ENCODE assay signal across 1 cellular context in the genomic region with DNA sequence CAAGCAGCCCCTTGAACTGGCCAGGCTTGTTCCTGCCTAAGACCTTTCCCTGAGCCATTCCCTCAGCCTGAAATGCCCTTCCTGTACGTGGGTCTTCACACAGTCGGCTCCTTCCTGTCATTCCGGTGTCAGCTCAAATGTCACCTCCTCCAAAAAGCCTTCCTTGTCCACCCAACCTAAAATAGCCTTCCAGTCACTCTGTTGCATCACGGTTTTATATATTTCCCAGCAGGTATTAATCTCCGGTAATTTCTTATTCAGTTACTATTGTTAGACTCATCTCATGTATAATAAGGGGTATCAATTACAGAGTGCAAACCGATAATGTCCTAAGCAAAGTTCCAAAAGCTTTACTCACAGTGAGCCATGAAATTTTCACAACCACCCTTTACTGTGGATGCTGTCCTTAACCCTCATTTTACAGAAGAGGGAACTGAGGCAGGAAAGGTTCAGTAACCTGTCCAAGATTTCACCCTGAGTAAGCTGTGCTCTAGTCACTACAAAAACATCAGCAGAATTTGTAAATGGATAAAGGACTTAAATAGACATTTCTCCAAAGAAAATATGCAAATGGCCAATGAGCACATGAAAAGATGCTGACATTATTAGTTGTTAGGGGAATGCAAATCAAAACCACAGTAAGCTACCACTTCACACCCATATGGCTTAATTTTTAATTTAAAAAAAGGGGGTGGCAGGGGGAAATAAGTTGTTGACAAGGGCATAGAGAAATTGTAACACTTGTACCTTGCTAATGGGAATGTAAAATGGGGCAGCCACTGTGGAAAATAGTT.
TF ChIP-seq lines count a peak whose summit lies in the region.

No MANE protein-coding gene starts in this region.

TF ChIP-seq in SK-N-SH treated with all-trans-retinoic acid at 6 μM for 48 hours, 23 proteins besides CTCF, POLR2A, EP300 and RAD21 (continued from another document):
- TF ChIP-seq, protein P1, sequence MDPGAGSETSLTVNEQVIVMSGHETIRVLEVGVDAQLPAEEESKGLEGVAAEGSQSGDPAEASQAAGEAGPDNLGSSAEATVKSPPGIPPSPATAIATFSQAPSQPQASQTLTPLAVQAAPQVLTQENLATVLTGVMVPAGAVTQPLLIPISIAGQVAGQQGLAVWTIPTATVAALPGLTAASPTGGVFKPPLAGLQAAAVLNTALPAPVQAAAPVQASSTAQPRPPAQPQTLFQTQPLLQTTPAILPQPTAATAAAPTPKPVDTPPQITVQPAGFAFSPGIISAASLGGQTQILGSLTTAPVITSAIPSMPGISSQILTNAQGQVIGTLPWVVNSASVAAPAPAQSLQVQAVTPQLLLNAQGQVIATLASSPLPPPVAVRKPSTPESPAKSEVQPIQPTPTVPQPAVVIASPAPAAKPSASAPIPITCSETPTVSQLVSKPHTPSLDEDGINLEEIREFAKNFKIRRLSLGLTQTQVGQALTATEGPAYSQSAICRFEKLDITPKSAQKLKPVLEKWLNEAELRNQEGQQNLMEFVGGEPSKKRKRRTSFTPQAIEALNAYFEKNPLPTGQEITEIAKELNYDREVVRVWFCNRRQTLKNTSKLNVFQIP (CRISPR knock-in tag; IDR thresholded peaks at IDR 0.05; ENCODE audit: borderline replicate concordance, low read depth) = no peak
- no peak for TF ChIP-seq ESRRG (CRISPR knock-in tag; IDR thresholded peaks at IDR 0.05)
- no peak for TF ChIP-seq CSRNP3 (CRISPR knock-in tag; IDR thresholded peaks at IDR 0.05)
- TF ChIP-seq OSR1 (CRISPR knock-in tag; IDR thresholded peaks at IDR 0.05) = no peak
- no peak for TF ChIP-seq ARNTL (CRISPR knock-in tag; IDR thresholded peaks at IDR 0.05; ENCODE audit: borderline replicate concordance, low read depth)
- no peak for TF ChIP-seq CSDC2 (CRISPR knock-in tag; IDR thresholded peaks at IDR 0.05)
- TF ChIP-seq, protein P2, sequence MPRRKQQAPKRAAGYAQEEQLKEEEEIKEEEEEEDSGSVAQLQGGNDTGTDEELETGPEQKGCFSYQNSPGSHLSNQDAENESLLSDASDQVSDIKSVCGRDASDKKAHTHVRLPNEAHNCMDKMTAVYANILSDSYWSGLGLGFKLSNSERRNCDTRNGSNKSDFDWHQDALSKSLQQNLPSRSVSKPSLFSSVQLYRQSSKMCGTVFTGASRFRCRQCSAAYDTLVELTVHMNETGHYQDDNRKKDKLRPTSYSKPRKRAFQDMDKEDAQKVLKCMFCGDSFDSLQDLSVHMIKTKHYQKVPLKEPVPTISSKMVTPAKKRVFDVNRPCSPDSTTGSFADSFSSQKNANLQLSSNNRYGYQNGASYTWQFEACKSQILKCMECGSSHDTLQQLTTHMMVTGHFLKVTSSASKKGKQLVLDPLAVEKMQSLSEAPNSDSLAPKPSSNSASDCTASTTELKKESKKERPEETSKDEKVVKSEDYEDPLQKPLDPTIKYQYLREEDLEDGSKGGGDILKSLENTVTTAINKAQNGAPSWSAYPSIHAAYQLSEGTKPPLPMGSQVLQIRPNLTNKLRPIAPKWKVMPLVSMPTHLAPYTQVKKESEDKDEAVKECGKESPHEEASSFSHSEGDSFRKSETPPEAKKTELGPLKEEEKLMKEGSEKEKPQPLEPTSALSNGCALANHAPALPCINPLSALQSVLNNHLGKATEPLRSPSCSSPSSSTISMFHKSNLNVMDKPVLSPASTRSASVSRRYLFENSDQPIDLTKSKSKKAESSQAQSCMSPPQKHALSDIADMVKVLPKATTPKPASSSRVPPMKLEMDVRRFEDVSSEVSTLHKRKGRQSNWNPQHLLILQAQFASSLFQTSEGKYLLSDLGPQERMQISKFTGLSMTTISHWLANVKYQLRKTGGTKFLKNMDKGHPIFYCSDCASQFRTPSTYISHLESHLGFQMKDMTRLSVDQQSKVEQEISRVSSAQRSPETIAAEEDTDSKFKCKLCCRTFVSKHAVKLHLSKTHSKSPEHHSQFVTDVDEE (CRISPR knock-in tag; IDR thresholded peaks at IDR 0.05) = no peak
- TF ChIP-seq ISL1 (CRISPR knock-in tag; IDR thresholded peaks at IDR 0.05) = no peak
- no peak for TF ChIP-seq ZNF8 (CRISPR knock-in tag; IDR thresholded peaks at IDR 0.05)
- TF ChIP-seq BACH2 (CRISPR knock-in tag; IDR thresholded peaks at IDR 0.05; ENCODE audit: borderline replicate concordance) = no peak
